Comparison of ENCODE assay signal across 2 cellular contexts in genomic region chr19:5625641-5626040, GRCh38.
TF ChIP-seq lines count a peak whose summit lies in the region.

No MANE protein-coding gene starts in this region.

TF ChIP-seq in HEK293, 187 proteins besides CTCF, POLR2A, EP300 and RAD21 (continues in another document):
- no peak for TF ChIP-seq ZSCAN4 (tag by site-specific recombination; IDR thresholded peaks at IDR 0.05)
- TF ChIP-seq ZNF426 (tag by site-specific recombination; IDR thresholded peaks at IDR 0.05) = no peak
- no peak for TF ChIP-seq KLF17 (tag by site-specific recombination; IDR thresholded peaks at IDR 0.05)
- no peak for TF ChIP-seq ZBTB49 (tag by site-specific recombination; IDR thresholded peaks at IDR 0.05; ENCODE audit: low read depth)
- TF ChIP-seq ZNF692 (tag by site-specific recombination; IDR thresholded peaks at IDR 0.05) = no peak
- TF ChIP-seq ZNF146 (tag by site-specific recombination; IDR thresholded peaks at IDR 0.05) = no peak
- no peak for TF ChIP-seq PRDM10 (tag by site-specific recombination; IDR thresholded peaks at IDR 0.05)
- no peak for TF ChIP-seq ZNF214 (tag by site-specific recombination; IDR thresholded peaks at IDR 0.05; ENCODE audit: borderline replicate concordance)
- TF ChIP-seq ZNF362 (tag by site-specific recombination; IDR thresholded peaks at IDR 0.05) = no peak
- TF ChIP-seq ZFP3 (tag by site-specific recombination; IDR thresholded peaks at IDR 0.05; ENCODE audit: low read depth) = no peak
- peak; percentile 81 for TF ChIP-seq ZNF600 (tag by site-specific recombination; IDR thresholded peaks at IDR 0.05)
- TF ChIP-seq ZNF549 (tag by site-specific recombination; IDR thresholded peaks at IDR 0.05) = no peak
- no peak for TF ChIP-seq ZNF837 (tag by site-specific recombination; IDR thresholded peaks at IDR 0.05)
- no peak for TF ChIP-seq ZNF302 (tag by site-specific recombination; IDR thresholded peaks at IDR 0.05; ENCODE audit: low read depth)
- TF ChIP-seq ZBTB8A (tag by site-specific recombination; IDR thresholded peaks at IDR 0.05) = no peak
- no peak for TF ChIP-seq ZNF423 (tag by site-specific recombination; IDR thresholded peaks at IDR 0.05)
- no peak for TF ChIP-seq ZNF138 (tag by site-specific recombination; IDR thresholded peaks at IDR 0.05; ENCODE audit: borderline replicate concordance)

TF ChIP-seq in K562, 482 proteins besides CTCF, POLR2A, EP300 and RAD21:
- no peak for TF ChIP-seq THAP7 (CRISPR knock-in tag; IDR thresholded peaks at IDR 0.05)
- no peak for TF ChIP-seq ZBTB12 (CRISPR knock-in tag; IDR thresholded peaks at IDR 0.05)
- no peak for TF ChIP-seq POLR2H (tag; IDR thresholded peaks at IDR 0.05; ENCODE audit: low read depth)
- TF ChIP-seq NFIX (CRISPR knock-in tag; IDR thresholded peaks at IDR 0.05; ENCODE audit: low read depth) = no peak
- no peak for TF ChIP-seq SMAD3 (CRISPR knock-in tag; conservative IDR thresholded peaks at IDR 0.05)
- TF ChIP-seq ZNF408 (CRISPR knock-in tag; IDR thresholded peaks at IDR 0.05; ENCODE audit: low read depth) = no peak
- no peak for TF ChIP-seq SMAD2 (IDR thresholded peaks at IDR 0.05; ENCODE audit: low read depth, low read length)
- TF ChIP-seq BCOR (IDR thresholded peaks at IDR 0.05) = no peak
- TF ChIP-seq ZNF3 (CRISPR knock-in tag; IDR thresholded peaks at IDR 0.05) = no peak
- TF ChIP-seq ZNF449 (CRISPR knock-in tag; IDR thresholded peaks at IDR 0.05) = no peak
- TF ChIP-seq DNMT1 (IDR thresholded peaks at IDR 0.05) = no peak
- TF ChIP-seq ZFP30 (CRISPR knock-in tag; IDR thresholded peaks at IDR 0.05; ENCODE audit: borderline replicate concordance) = no peak
- TF ChIP-seq ATF3 (IDR thresholded peaks at IDR 0.05) = peak; percentile 49
- TF ChIP-seq ATF3 (CRISPR knock-in tag; conservative IDR thresholded peaks at IDR 0.05) = no peak
- peak; percentile 89 for TF ChIP-seq ZKSCAN1 (IDR thresholded peaks at IDR 0.05; ENCODE audit: low read depth, low read length)
- no peak for TF ChIP-seq JUND (IDR thresholded peaks at IDR 0.05; ENCODE audit: borderline replicate concordance, low read depth, low read length)
- peak; percentile 60; the same call in 2 of the 3 replicates for TF ChIP-seq JUND (tag; IDR thresholded peaks at IDR 0.05; ENCODE audit: borderline replicate concordance, low read depth, low read length)
- TF ChIP-seq PBX2 (CRISPR knock-in tag; IDR thresholded peaks at IDR 0.05; ENCODE audit: low read depth) = no peak
- 0 out of 2 replicates have a peak, but pooled peaks have one; percentile 14 for TF ChIP-seq PBX2 (tag; conservative IDR thresholded peaks at IDR 0.05; ENCODE audit: low read depth)
- no peak for TF ChIP-seq SLC30A9 (CRISPR knock-in tag; IDR thresholded peaks at IDR 0.05)
- TF ChIP-seq CREB1 (IDR thresholded peaks at IDR 0.05) = no peak
- TF ChIP-seq CREB1 (CRISPR knock-in tag; IDR thresholded peaks at IDR 0.05) = 0 out of 2 replicates have a peak, but pooled peaks have one; percentile 8
- no peak for TF ChIP-seq HNRNPUL1 (IDR thresholded peaks at IDR 0.05; ENCODE audit: low read length)
- no peak for TF ChIP-seq SRF (CRISPR knock-in tag; IDR thresholded peaks at IDR 0.05)
- TF ChIP-seq HDAC8 (tag; IDR thresholded peaks at IDR 0.05) = no peak
- no peak for TF ChIP-seq TEAD1 (CRISPR knock-in tag; IDR thresholded peaks at IDR 0.05)
- no peak for TF ChIP-seq HBP1 (CRISPR knock-in tag; IDR thresholded peaks at IDR 0.05)
- TF ChIP-seq NR2C1 (IDR thresholded peaks at IDR 0.05) = no peak
- no peak for TF ChIP-seq NR2C1 (tag; IDR thresholded peaks at IDR 0.05)
- TF ChIP-seq POU5F1 (IDR thresholded peaks at IDR 0.05; ENCODE audit: borderline replicate concordance, low read depth, low read length, partially characterized antibody) = no peak
- TF ChIP-seq ZBTB33 (CRISPR knock-in tag; IDR thresholded peaks at IDR 0.05) = 0 out of 2 replicates have a peak, but pooled peaks have one; percentile 61
TF ChIP-seq in K562: peak in this region for 6.
